Comparison of ENCODE assay signal across 22 cellular contexts in the genomic region with DNA sequence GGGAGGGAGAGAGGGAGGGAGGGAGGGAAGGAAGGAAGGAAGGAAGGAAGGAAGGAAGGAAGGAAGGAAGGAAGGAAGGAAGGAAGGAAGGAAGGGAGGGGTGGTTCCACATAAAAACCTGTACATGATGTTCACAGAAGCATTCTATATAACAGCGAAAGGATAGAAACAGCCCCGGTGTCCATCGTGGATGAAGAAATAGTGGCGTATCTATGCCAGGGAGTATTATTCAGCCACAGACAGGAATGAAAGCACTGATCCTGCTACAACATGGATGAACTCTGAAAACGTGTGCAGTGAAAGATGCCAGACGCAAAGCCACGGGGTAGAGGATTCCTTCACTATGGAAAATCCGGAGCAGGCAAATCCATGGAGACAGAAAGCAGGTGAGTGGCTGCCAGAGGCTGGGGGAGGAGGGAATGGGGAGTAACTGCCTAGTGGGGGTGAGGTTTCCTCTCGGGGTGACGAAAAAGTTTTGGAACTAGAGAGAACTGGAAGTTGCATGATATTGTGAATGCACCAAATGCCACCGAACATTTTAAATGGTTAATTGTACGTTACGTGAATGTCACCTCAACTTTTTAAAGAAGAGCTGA.
"Had no signal": no experiment of that assay in that cellular context is flagged by ENCODE, and none has a peak within 500 bp of the region (broad histone marks: within the 10 kb centered on the region; RNA-seq: fewer than 3 reads in every experiment).

No MANE protein-coding gene starts in this region.

- H3K27me3 ChIP-seq: MG63 had no signal

- H3K9me3 ChIP-seq: MG63, SK-N-SH had no signal

- H3K9ac ChIP-seq: SK-N-SH had no signal

- ATAC-seq: HepG2 had no signal

- H3K4me3 ChIP-seq: MG63 had no signal

- H3K36me3 ChIP-seq: MG63 had no signal

- DNase-seq: IMR-90, Karpas-422, KG1, MG63, NCI-H1092, NCI-H1105 treated with DMSO at 0.1 percent for 48 hours, NCI-H1417 treated with DMSO at 0.1 percent for 48 hours, NCI-H146, NCI-H1694 treated with DMSO at 0.1 percent for 48 hours, NCI-H1930, NCI-H2081, NCI-H2107, NCI-H2227 treated with DMSO at 0.1 percent for 48 hours, NCI-H524, NCI-H526 treated with DMSO at 0.1 percent for 48 hours, NCI-H748 treated with DMSO at 0.1 percent for 48 hours, RPMI8226, SHP77, SK-N-SH, SW 1271 had no signal

- FAIRE-seq: HepG2, RCC 7860 had no signal
